ENCODE assay signal across 19 cellular contexts in the genomic region with DNA sequence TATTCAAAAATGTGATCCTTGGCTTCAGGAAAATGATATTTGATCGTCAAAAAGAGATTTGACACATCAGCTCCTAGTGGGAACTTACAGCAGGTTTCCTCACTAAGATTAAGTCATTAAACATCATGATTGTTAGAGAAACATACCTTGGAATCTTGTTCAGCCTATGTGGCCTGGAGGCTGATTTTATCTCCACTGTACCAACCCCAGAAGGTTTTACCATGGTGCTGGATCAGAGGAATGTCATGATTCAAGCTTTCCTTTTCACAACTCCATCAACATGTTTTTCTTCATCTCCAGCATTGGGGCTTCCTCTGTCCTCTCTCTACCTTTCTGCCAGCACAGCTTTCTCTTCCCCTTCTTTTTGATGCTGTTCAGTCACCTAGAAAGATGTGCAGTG.
"Had no signal": no experiment of that assay in that cellular context is flagged by ENCODE, and none has a peak within 500 bp of the region (broad histone marks: within the 10 kb centered on the region; RNA-seq: fewer than 3 reads in every experiment).

No MANE protein-coding gene starts in this region.

- H3K9me3 ChIP-seq: heart right ventricle, right lobe of liver, tibial nerve had no signal

- H3K27me3 ChIP-seq: cardiac muscle cell, heart right ventricle, tibial nerve had no signal

- H3K4me3 ChIP-seq: cardiac muscle cell, coronary artery, dorsolateral prefrontal cortex, heart right ventricle, right lobe of liver, tibial nerve had no signal

- FAIRE-seq: TTC549 had no signal

- ATAC-seq: heart right ventricle, left ventricle myocardium superior, right lobe of liver had no signal

- DNase-seq: activated CD4-positive, alpha-beta T cell treated with anti-CD3 and anti-CD28 coated beads for 48 hours; activated CD4-positive, alpha-beta T cell treated with anti-CD3 and anti-CD28 coated beads, Interleukin-2, amount 50 U/mL, for 48 hours; activated CD8-positive, alpha-beta memory T cell treated with anti-CD3 and anti-CD28 coated beads, Interleukin-2, amount 50 U/mL, for 4 hours; activated gamma-delta T cell; activated naive CD4-positive, alpha-beta T cell treated with anti-CD3 and anti-CD28 coated beads, Interleukin-2, amount 10 ng/mL, durations not matched to agents 7 days and 5 days; activated T-cell treated with anti-CD3 and anti-CD28 coated beads, Interleukin-2, amount 50 U/mL, for 1 hour; amygdala; dorsolateral prefrontal cortex; effector memory CD4-positive, alpha-beta T cell; heart right ventricle; left ventricle myocardium superior; right lobe of liver; stimulated activated CD4-positive, alpha-beta T cell treated with anti-CD3 and anti-CD28 coated beads, Interleukin-2, amount 100 ng/mL, for 48 hours; stimulated activated naive CD4-positive, alpha-beta T cell treated with Interleukin-2 at 50 U/mL for 16 hours had no signal

- H3K4me1 ChIP-seq: heart right ventricle, right lobe of liver, tibial nerve had no signal

- H3K27ac ChIP-seq: cardiac muscle cell, coronary artery, dorsolateral prefrontal cortex, heart right ventricle, right lobe of liver, tibial nerve, VCaP had no signal

- H3K36me3 ChIP-seq: cardiac muscle cell, heart right ventricle, right lobe of liver, tibial nerve had no signal
